Comparison of ENCODE assay signal across 20 cellular contexts in the genomic region with DNA sequence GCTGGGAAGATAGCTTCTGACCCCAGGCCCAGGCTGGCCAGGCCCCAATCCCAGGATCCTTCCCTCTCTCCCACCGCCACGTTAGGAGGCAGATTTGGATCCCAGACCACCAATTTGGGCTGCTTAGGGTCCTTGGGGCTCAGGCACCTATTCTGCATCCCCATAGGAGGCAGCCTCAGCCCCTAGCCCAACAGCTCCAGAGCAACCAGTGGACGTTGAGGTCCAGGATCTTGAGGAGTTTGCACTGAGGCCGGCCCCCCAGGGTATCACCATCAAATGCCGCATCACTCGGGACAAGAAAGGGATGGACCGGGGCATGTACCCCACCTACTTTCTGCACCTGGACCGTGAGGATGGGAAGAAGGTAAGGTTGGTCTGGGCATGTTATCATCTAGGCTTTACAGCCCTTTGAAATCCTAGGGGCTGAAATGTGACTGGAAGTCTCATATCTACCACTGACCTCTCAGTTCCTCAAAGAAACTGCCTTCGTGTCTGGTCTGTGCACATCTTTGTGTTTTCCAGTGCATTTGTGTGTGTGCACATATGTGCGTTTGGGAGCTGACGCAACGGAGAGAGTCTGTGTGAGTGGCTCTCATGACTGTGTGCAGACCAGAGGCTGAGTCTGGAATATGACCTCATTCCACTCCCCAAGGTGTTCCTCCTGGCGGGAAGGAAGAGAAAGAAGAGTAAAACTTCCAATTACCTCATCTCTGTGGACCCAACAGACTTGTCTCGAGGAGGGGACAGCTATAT. TPM values are rescaled to one million over a fixed set of nuclear protein-coding genes. Genes with fewer than 3 reads are reported as not detected.
DNase-seq lines count a peak whose midpoint lies in the region; ATAC-seq and TF ChIP-seq lines count a peak whose summit lies in the region.
"Had no signal": no experiment of that assay in that cellular context is flagged by ENCODE, and none has a peak within 500 bp of the region (broad histone marks: within the 10 kb centered on the region; RNA-seq: fewer than 3 reads in every experiment).

No MANE protein-coding gene starts in this region.

- no peaks in the 10 kb centered on the region for H4K20me1 ChIP-seq in GM23248 (ENCODE audit: insufficient read depth)

- no peak overlapping the region for H4K8ac ChIP-seq in mesenchymal stem cell (ENCODE audit: low read length)

- H3K4me3 ChIP-seq in GM23248 (no peak overlapping the region), RWPE2 (ENCODE audit: severe bottlenecking) (no peak overlapping the region), mesenchymal stem cell (ENCODE audit: insufficient read depth in 1 of 2, low read depth in 1 of 2, low read length in 2 of 2) (peak overlapping the region in 1 of 2 experiments; percentile 8)
- H3K4me3 ChIP-seq: HAP-1, K562 had no signal

- no peak overlapping the region for H3K23ac ChIP-seq in mesenchymal stem cell (ENCODE audit: low read length in 2 of 2)

- 85 to 86% methylated on average over 14 of the region's 14 CpGs for WGBS in GM23248 (ENCODE audit: low coverage in 1 of 2, low lambda C conversion rate in 2 of 2, missing lambda C conversion rate in 2 of 2), 2 experiments
- 92% methylated on average over 13 of the region's 14 CpGs for WGBS in mesenchymal stem cell

- H2BK12ac ChIP-seq in mesenchymal stem cell (ENCODE audit: low read length in 2 of 2), result no peak overlapping the region

- H3K27ac ChIP-seq in GM23248, result peak overlapping the region; percentile 81; the same call in 1 of the 2 replicates
- H3K27ac ChIP-seq in RWPE2 (ENCODE audit: poor library complexity, severe bottlenecking), result no peak overlapping the region
- H3K27ac ChIP-seq in mesenchymal stem cell (ENCODE audit: low read length, poor library complexity, severe bottlenecking), result no peak overlapping the region

- H3K79me1 ChIP-seq in mesenchymal stem cell (replicated peaks; ENCODE audit: low read length, poor library complexity, severe bottlenecking), result no peaks in the 10 kb centered on the region

- H3K4me1 ChIP-seq in GM23248 (ENCODE audit: insufficient read depth) (peaks cover 23% of the 10 kb centered on the region), RWPE2 (ENCODE audit: insufficient read depth, poor library complexity, severe bottlenecking) (no peaks in the 10 kb centered on the region), mesenchymal stem cell (ENCODE audit: control insufficient read depth, insufficient read depth, low read depth, low read length) (no peaks in the 10 kb centered on the region)
- H3K4me1 ChIP-seq: Caco-2, HAP-1 had no signal

- H3K18ac ChIP-seq in mesenchymal stem cell (ENCODE audit: low read depth in 1 of 2, low read length in 2 of 2), result no peak overlapping the region

- no peak for ATAC-seq in RWPE2 (ENCODE audit: low read depth)
- ATAC-seq in HG03520 (IDR thresholded peaks at IDR 0.05; ENCODE audit: unreplicated experiment), result no peak
- ATAC-seq: K562, Right ventricle myocardium inferior had no signal

- H3K9me3 ChIP-seq in GM23248 (ENCODE audit: low read depth) (no peaks in the 10 kb centered on the region), RWPE2 (ENCODE audit: severe bottlenecking) (no peaks in the 10 kb centered on the region), mesenchymal stem cell (ENCODE audit: control insufficient read depth, low read length) (no peaks in the 10 kb centered on the region)
- H3K9me3 ChIP-seq: Caco-2, HAP-1 had no signal

- no peak overlapping the region for H4K91ac ChIP-seq in mesenchymal stem cell (ENCODE audit: low read length)

- DNase-seq in GM23248, result peak; percentile 42
- peak; percentile 37 for DNase-seq in RWPE2 (ENCODE audit: low spot score)
- no peak for DNase-seq in mesenchymal stem cell
- DNase-seq in stimulated activated CD8-positive, alpha-beta memory T cell treated with anti-CD3 and anti-CD28 coated beads, Interleukin-4, amount 100 ng/mL, for 48 hours, result peak; percentile 9
- DNase-seq in GOT3 (lab: John Stamatoyannopoulos, UW), result no peak
- no peak for DNase-seq in SKM-1 treated with dmso at 0.1 percent for 144 hours (lab: John Stamatoyannopoulos, UW; ENCODE audit: unreplicated experiment)
- DNase-seq in activated CD4-positive, alpha-beta T cell treated with anti-CD3 and anti-CD28 coated beads for 4 hours, result no peak
- DNase-seq: ACHN; Caco-2; CD4-positive, CD25-positive, alpha-beta regulatory T cell; DMS153; EL; NCI-H1417; NCI-H187 treated with DMSO at 0.1 percent for 48 hours; NCI-H446 treated with DMSO at 0.1 percent for 48 hours; NCI-H748 treated with DMSO at 0.1 percent for 48 hours had no signal

- no peak overlapping the region for H3K4ac ChIP-seq in mesenchymal stem cell (ENCODE audit: low read depth in 1 of 2, low read length in 2 of 2)

- no peaks in the 10 kb centered on the region for H3K79me2 ChIP-seq in GM23248 (ENCODE audit: insufficient read depth)

- no peak overlapping the region for H2AK5ac ChIP-seq in mesenchymal stem cell (ENCODE audit: low read length, severe bottlenecking)

- H2AFZ ChIP-seq in GM23248 (no peak overlapping the region), mesenchymal stem cell (ENCODE audit: low read depth, low read length) (no peak overlapping the region)

- H3K9me2 ChIP-seq in GM23248 (ENCODE audit: insufficient read depth), result no peaks in the 10 kb centered on the region

- H3K4me2 ChIP-seq in GM23248 (ENCODE audit: unreplicated experiment) (no peak overlapping the region), mesenchymal stem cell (ENCODE audit: low read length, poor library complexity, severe bottlenecking) (no peak overlapping the region)

- H3F3A ChIP-seq in GM23248 (ENCODE audit: insufficient read depth), result peaks cover 21% of the 10 kb centered on the region

- H3K9ac ChIP-seq in GM23248, result no peak overlapping the region
- peak overlapping the region; percentile 75 for H3K9ac ChIP-seq in mesenchymal stem cell (ENCODE audit: low read length)

- H2BK15ac ChIP-seq in mesenchymal stem cell (ENCODE audit: low read depth, poor library complexity, severe bottlenecking), result no peak overlapping the region

- H2BK120ac ChIP-seq in mesenchymal stem cell (ENCODE audit: low read depth, low read length), result no peak overlapping the region

- no peaks in the 10 kb centered on the region for H3K27me3 ChIP-seq in GM23248 (replicated peaks; ENCODE audit: insufficient read depth)
- no peaks in the 10 kb centered on the region for H3K27me3 ChIP-seq in RWPE2 (ENCODE audit: insufficient read depth, poor library complexity, severe bottlenecking)
- no peaks in the 10 kb centered on the region for H3K27me3 ChIP-seq in mesenchymal stem cell (ENCODE audit: control insufficient read depth in 1 of 2, insufficient read depth in 1 of 2, low read length in 2 of 2)

- H3K14ac ChIP-seq in mesenchymal stem cell (ENCODE audit: low read length in 2 of 2), result no peak overlapping the region

- no peak overlapping the region for H2BK5ac ChIP-seq in mesenchymal stem cell (ENCODE audit: low read depth, low read length, poor library complexity, severe bottlenecking)

- H3K36me3 ChIP-seq in GM23248 (ENCODE audit: low read depth) (no peaks in the 10 kb centered on the region), RWPE2 (ENCODE audit: low read depth) (peaks cover 11% of the 10 kb centered on the region), mesenchymal stem cell (ENCODE audit: control insufficient read depth in 1 of 2, insufficient read depth in 2 of 2, low read depth in 1 of 2, low read length in 2 of 2) (peaks cover 0 to 49% of the 10 kb centered on the region in 2 experiments)

- in situ Hi-C loops in GM23248 (cut with MboI), result loop anchor here (5.0 kb wide), 1 partner anchor 90 kb away; no protein-coding TSS in a partner anchor

- TF ChIP-seq CTCF in RWPE2 (IDR thresholded peaks at IDR 0.05; ENCODE audit: poor library complexity, severe bottlenecking), result no peak

RNA-seq across cellular contexts. Expression of a gene that starts 16.2 kb away (rescaled TPM):
- 12.3 and 12.9 TPM in 2 replicates for total RNA-seq in GM23248 (2014; rRNA removed; shearing (Covaris generic))
- 3.3 and 3.8 TPM in 2 replicates for polyA plus RNA-seq in GM23248 (2016; fragmentation: Nextera tagmentation; extraction: Ambion mirVana)
- 1.9 TPM for polyA plus RNA-seq in mesenchymal stem cell (2013, experiment 1 of 2)
- 1.9 TPM for polyA plus RNA-seq in mesenchymal stem cell (2013, experiment 2 of 2)
- total RNA-seq: Caco-2, K562 had no signal
- polyA plus RNA-seq: K562 had no signal

Comparison
In these comparisons a context has a peak if more than half of its experiments do, and no peak if none do; other contexts are left out.
1. DNase-seq: peak in GM23248 (single experiment), RWPE2 (single experiment) and stimulated activated CD8-positive, alpha-beta memory T cell treated with anti-CD3 and anti-CD28 coated beads, Interleukin-4, amount 100 ng/mL, for 48 hours (single experiment); none in mesenchymal stem cell (single experiment), GOT3 (single experiment), SKM-1 treated with dmso at 0.1 percent for 144 hours (single experiment) and activated CD4-positive, alpha-beta T cell treated with anti-CD3 and anti-CD28 coated beads for 4 hours (0 of 2).